In genomic region chr18:13543811-13544732, GRCh38 we compare ENCODE assay signal across 20 cellular contexts.
A peak's percentile ranks its signal among the peaks of the same experiment; 100 is the strongest.
DNase-seq lines count a peak whose midpoint lies in the region; ATAC-seq and TF ChIP-seq lines count a peak whose summit lies in the region.
"Had no signal": no experiment of that assay in that cellular context is flagged by ENCODE, and none has a peak within 500 bp of the region (broad histone marks: within the 10 kb centered on the region; RNA-seq: fewer than 3 reads in every experiment).

No MANE protein-coding gene starts in this region.

- H3K27ac ChIP-seq in right cardiac atrium (ENCODE audit: low read length): peak overlapping the region; percentile 53
- H3K27ac ChIP-seq in sigmoid colon: peak overlapping the region; percentile 66 to 83 (median 73)
- H3K27ac ChIP-seq: gastrocnemius medialis, psoas muscle, SJCRH30, suprapubic skin had no signal

- H3K27me3 ChIP-seq in right cardiac atrium (ENCODE audit: control insufficient read depth, insufficient read depth) (no peaks in the 10 kb centered on the region), sigmoid colon (no peaks in the 10 kb centered on the region)
- H3K27me3 ChIP-seq: gastrocnemius medialis, SJCRH30, suprapubic skin had no signal

- H3K9me3 ChIP-seq in right cardiac atrium (ENCODE audit: control insufficient read depth, low read length): no peaks in the 10 kb centered on the region
- H3K9me3 ChIP-seq in sigmoid colon: no peaks in the 10 kb centered on the region
- H3K9me3 ChIP-seq: gastrocnemius medialis, psoas muscle, SJCRH30, suprapubic skin had no signal

- TF ChIP-seq POLR2A in sigmoid colon (IDR thresholded peaks at IDR 0.05): no peak

- peak in 1 of 4 donors; percentile 36 for TF ChIP-seq EP300 in sigmoid colon (IDR thresholded peaks at IDR 0.05)

- H3K4me1 ChIP-seq in right cardiac atrium (ENCODE audit: control insufficient read depth, insufficient read depth, low read length) (peaks cover 13% of the 10 kb centered on the region), sigmoid colon (peaks cover 0 to 100% (median 91%) of the 10 kb centered on the region in 4 donors)
- H3K4me1 ChIP-seq: SJCRH30 had no signal

- TF ChIP-seq CTCF in sigmoid colon (IDR thresholded peaks at IDR 0.05): no peak

- intact Hi-C loops in right cardiac atrium (cut with DNase I): no loop called here
- intact Hi-C loops in sigmoid colon (cut with DNase I): loop anchor here (2.0 kb wide), 2 partner anchors 275 to 323 kb away; no protein-coding TSS in a partner anchor

- ATAC-seq in right cardiac atrium: peak; percentile 40 to 57
- ATAC-seq in GM19397 (IDR thresholded peaks at IDR 0.05; ENCODE audit: unreplicated experiment): no peak
- no peak for ATAC-seq in HG03565 (IDR thresholded peaks at IDR 0.05; ENCODE audit: unreplicated experiment)
- ATAC-seq: gastrocnemius medialis, psoas muscle, T-cell had no signal

- no peaks in the 10 kb centered on the region for H3K36me3 ChIP-seq in sigmoid colon
- H3K36me3 ChIP-seq: gastrocnemius medialis, SJCRH30, suprapubic skin had no signal

- WGBS in right cardiac atrium: 86% methylated on average over 25 of the region's 25 CpGs
- 92 to 94% methylated on average over 25 of the region's 25 CpGs for WGBS in sigmoid colon, 2 donors

- H3K4me3 ChIP-seq in right cardiac atrium (ENCODE audit: low read length) (no peak overlapping the region), sigmoid colon (no peak overlapping the region)
- H3K4me3 ChIP-seq: gastrocnemius medialis, lung, psoas muscle, SJCRH30, suprapubic skin had no signal

- DNase-seq in ELF-1 (ENCODE audit: low read depth, low spot score): peak; percentile 18
- peak; percentile 27 for DNase-seq in NCI-H69 (lab: John Stamatoyannopoulos, UW)
- DNase-seq in right cardiac atrium: peak in 1 of 3 donors; percentile 57
- DNase-seq in sigmoid colon: no peak
- no peak for DNase-seq in HPDE6-E6E7 (ENCODE audit: extremely low spot score)
- DNase-seq in NCI-H1417 treated with DMSO at 0.1 percent for 48 hours (lab: John Stamatoyannopoulos, UW): no peak
- DNase-seq: activated CD4-positive, alpha-beta memory T cell treated with anti-CD3 and anti-CD28 coated beads for 36 hours; activated naive CD4-positive, alpha-beta T cell; amygdala; C1 segment of cervical spinal cord; gastrocnemius medialis; HCEC 1CT; NCI-H446 treated with DMSO at 0.1 percent for 48 hours; psoas muscle; SJCRH30; T-cell had no signal

Comparison
In these comparisons a context has a peak if more than half of its experiments do, and no peak if none do; other contexts are left out.
1. DNase-seq: peak in ELF-1 (single experiment) and NCI-H69 (single experiment); none in sigmoid colon (single experiment), HPDE6-E6E7 (single experiment) and NCI-H1417 treated with DMSO at 0.1 percent for 48 hours (single experiment).
2. ATAC-seq: peak in right cardiac atrium (2 of 2); none in GM19397 (single experiment) and HG03565 (single experiment).